ENCODE assay signal across 33 cellular contexts in genomic region chr7:51103718-51104117, GRCh38.
"Had no signal": no experiment of that assay in that cellular context is flagged by ENCODE, and none has a peak within 500 bp of the region (broad histone marks: within the 10 kb centered on the region; RNA-seq: fewer than 3 reads in every experiment).

No MANE protein-coding gene starts in this region.

- H3K4me3 ChIP-seq: MG63 had no signal

- H3K9me3 ChIP-seq: MG63 had no signal

- DNase-seq: Kasumi-1, MG63, MM.1S, MV-4-11, NCI-H1048, NCI-H1092, NCI-H1092 treated with DMSO at 0.1 percent for 48 hours, NCI-H1105, NCI-H1105 treated with DMSO at 0.1 percent for 48 hours, NCI-H1417, NCI-H1417 treated with DMSO at 0.1 percent for 48 hours, NCI-H1436, NCI-H1436 treated with DMSO at 0.1 percent for 48 hours, NCI-H146, NCI-H1694, NCI-H1694 treated with DMSO at 0.1 percent for 48 hours, NCI-H187, NCI-H187 treated with DMSO at 0.1 percent for 48 hours, NCI-H1930, NCI-H2029, NCI-H2029 treated with DMSO at 0.1 percent for 48 hours, NCI-H2081, NCI-H2081 treated with DMSO at 0.1 percent for 48 hours, NCI-H2107, NCI-H2171, NCI-H2171 treated with DMSO at 0.1 percent for 48 hours, NCI-H2227 treated with DMSO at 0.1 percent for 48 hours, NCI-H226, NCI-H345, NCI-H446, NCI-H446 treated with DMSO at 0.1 percent for 48 hours, NCI-H510A, NCI-H510A treated with DMSO at 0.1 percent for 48 hours had no signal

- H3K27me3 ChIP-seq: MG63 had no signal

- H3K36me3 ChIP-seq: MG63 had no signal
